8 cellular contexts compared by ENCODE assay signal in genomic region chr2:84880645-84881521, GRCh38. TPM values are rescaled to one million over a fixed set of nuclear protein-coding genes. Genes with fewer than 3 reads are reported as not detected.
DNase-seq lines count a peak whose midpoint lies in the region; ATAC-seq and TF ChIP-seq lines count a peak whose summit lies in the region.

A gene with protein sequence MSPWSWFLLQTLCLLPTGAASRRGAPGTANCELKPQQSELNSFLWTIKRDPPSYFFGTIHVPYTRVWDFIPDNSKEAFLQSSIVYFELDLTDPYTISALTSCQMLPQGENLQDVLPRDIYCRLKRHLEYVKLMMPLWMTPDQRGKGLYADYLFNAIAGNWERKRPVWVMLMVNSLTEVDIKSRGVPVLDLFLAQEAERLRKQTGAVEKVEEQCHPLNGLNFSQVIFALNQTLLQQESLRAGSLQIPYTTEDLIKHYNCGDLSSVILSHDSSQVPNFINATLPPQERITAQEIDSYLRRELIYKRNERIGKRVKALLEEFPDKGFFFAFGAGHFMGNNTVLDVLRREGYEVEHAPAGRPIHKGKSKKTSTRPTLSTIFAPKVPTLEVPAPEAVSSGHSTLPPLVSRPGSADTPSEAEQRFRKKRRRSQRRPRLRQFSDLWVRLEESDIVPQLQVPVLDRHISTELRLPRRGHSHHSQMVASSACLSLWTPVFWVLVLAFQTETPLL (minus strand): TSS chr2:84881084. CDS start chr2:84881039, 45 bp downstream.

- peak in 4 of 5 donors; percentile 47 to 75 (median 67) for DNase-seq in CD8-positive, alpha-beta memory T cell
- peak in 2 of 3 experiments; percentile 54 to 58 for DNase-seq in activated CD8-positive, alpha-beta memory T cell treated with anti-CD3 and anti-CD28 coated beads for 48 hours (ENCODE audit: low read depth in 2 of 3, low spot score in 2 of 3)
- DNase-seq in fibroblast of lung (ENCODE audit: low read depth in 2 of 2), result peak in 1 of 2 donors; percentile 86
- no peak for DNase-seq in omental fat pad (ENCODE audit: low spot score)
- no peak for DNase-seq in putamen (ENCODE audit: low spot score)
- no peak for DNase-seq in cerebellar cortex (ENCODE audit: low spot score)

- TF ChIP-seq CTCF in fibroblast of lung (conservative IDR thresholded peaks at IDR 0.05 in 1 of 2, IDR thresholded peaks at IDR 0.05 in 1 of 2; ENCODE audit: low read depth in 1 of 2, low read length in 2 of 2) (no peak), omental fat pad (IDR thresholded peaks at IDR 0.05) (no peak)

- peak within 1 kb of the TSS; percentile 78 for H2AFZ ChIP-seq in fibroblast of lung (ENCODE audit: low read length)

- peak within 1 kb of the TSS; percentile 58 for H3K27ac ChIP-seq in CD8-positive, alpha-beta memory T cell (ENCODE audit: low read depth, low read length)
- H3K27ac ChIP-seq in fibroblast of lung (ENCODE audit: insufficient read depth, low read length), result peak within 1 kb of the TSS; percentile 6

- H3K9me3 Mint-ChIP-seq in CD8-positive, alpha-beta memory T cell, result no peaks in the 10 kb centered on the region
- H3K9me3 Mint-ChIP-seq in IgD-negative memory B cell, result no peaks in the 10 kb centered on the region

- H4K20me1 ChIP-seq in fibroblast of lung (ENCODE audit: control insufficient read depth, extremely low read depth, insufficient read depth, low read length), result no peaks in the 10 kb centered on the region

- CTCF ChIA-PET in CD8-positive, alpha-beta memory T cell (lab: Charles Lee), result interaction anchor here (1.0 to 11.2 kb wide), 20 partner anchors 8 to 388 kb away, joined by 3 to 160 read pairs (median 4); partner anchors contain the start of gene TMSB10

- POLR2A ChIA-PET in CD8-positive, alpha-beta memory T cell (lab: Charles Lee), result interaction anchor here (0.8 to 4.3 kb wide), 9 partner anchors 8 to 422 kb away, joined by 3 to 45 read pairs (median 5); partner anchors contain the start of genes SUCLG1 and TMSB10

- no peaks in the 10 kb centered on the region for H3K9me3 ChIP-seq in CD8-positive, alpha-beta memory T cell (ENCODE audit: low read length)
- H3K9me3 ChIP-seq in fibroblast of lung (ENCODE audit: control insufficient read depth, insufficient read depth, low read depth, low read length), result no peaks in the 10 kb centered on the region

- H3K27me3 ChIP-seq in CD8-positive, alpha-beta memory T cell (ENCODE audit: insufficient read depth, low read length, poor library complexity, severe bottlenecking), result no peaks in the 10 kb centered on the region
- peaks cover 5% of the 10 kb centered on the region for H3K27me3 ChIP-seq in fibroblast of lung (ENCODE audit: control insufficient read depth, insufficient read depth, low read length)

- H3K36me3 ChIP-seq in CD8-positive, alpha-beta memory T cell (ENCODE audit: insufficient read depth, low read length), result no peaks in the 10 kb centered on the region
- no peaks in the 10 kb centered on the region for H3K36me3 ChIP-seq in fibroblast of lung (ENCODE audit: control insufficient read depth, insufficient read depth, low read length)

- H3K4me2 ChIP-seq in fibroblast of lung (ENCODE audit: extremely low read depth, insufficient read depth, low read length), result peak within 1 kb of the TSS; percentile 96

- peak within 1 kb of the TSS; percentile 68 for H3K4me3 ChIP-seq in CD8-positive, alpha-beta memory T cell (ENCODE audit: low read length)
- H3K4me3 ChIP-seq in fibroblast of lung (replicated peaks in 1 of 4; ENCODE audit: control extremely low read depth in 1 of 4, insufficient read depth in 1 of 4, low read depth in 3 of 4, low read length in 4 of 4), result peak within 1 kb of the TSS; percentile 42 to 80 (median 62)

- peaks cover 0 to 15% (median 0%) of the 10 kb centered on the region in 3 donors for H3K36me3 Mint-ChIP-seq in CD8-positive, alpha-beta memory T cell
- H3K36me3 Mint-ChIP-seq in IgD-negative memory B cell, result no peaks in the 10 kb centered on the region

- H3K27me3 Mint-ChIP-seq in CD8-positive, alpha-beta memory T cell, result peaks cover 0 to 4% of the 10 kb centered on the region in 2 donors
- H3K27me3 Mint-ChIP-seq in IgD-negative memory B cell, result peaks cover 9% of the 10 kb centered on the region

- peaks cover 42% of the 10 kb centered on the region for H3K4me1 ChIP-seq in CD8-positive, alpha-beta memory T cell (ENCODE audit: insufficient read depth, low read length)
- peaks cover 2% of the 10 kb centered on the region for H3K4me1 ChIP-seq in fibroblast of lung (ENCODE audit: control insufficient read depth, extremely low read depth, insufficient read depth, low read length)

- ATAC-seq in omental fat pad (ENCODE audit: low FRiP score), result peak; percentile 30
- no peak for ATAC-seq in HG03571 (IDR thresholded peaks at IDR 0.05; ENCODE audit: unreplicated experiment)

- peak within 1 kb of the TSS; percentile 53 for H3K9ac ChIP-seq in fibroblast of lung (ENCODE audit: insufficient read depth, low read length)

- peak within 1 kb of the TSS; percentile 74 to 98 (median 95) for H3K27ac Mint-ChIP-seq in CD8-positive, alpha-beta memory T cell
- H3K27ac Mint-ChIP-seq in IgD-negative memory B cell, result peak within 1 kb of the TSS; percentile 71 to 94 (median 87)

- peaks cover 40 to 68% (median 52%) of the 10 kb centered on the region in 3 donors for H3K4me1 Mint-ChIP-seq in CD8-positive, alpha-beta memory T cell
- peaks cover 15 to 24% (median 15%) of the 10 kb centered on the region in 3 donors for H3K4me1 Mint-ChIP-seq in IgD-negative memory B cell

- H3K4me3 Mint-ChIP-seq in CD8-positive, alpha-beta memory T cell, result peak within 1 kb of the TSS; percentile 90 to 99 (median 95)
- peak within 1 kb of the TSS; percentile 85 to 95 (median 92) for H3K4me3 Mint-ChIP-seq in IgD-negative memory B cell

- no peaks in the 10 kb centered on the region for H3K79me2 ChIP-seq in fibroblast of lung (ENCODE audit: control insufficient read depth, insufficient read depth, low read length)

RNA-seq across cellular contexts. Expression of the gene that starts here (rescaled TPM):
- 10 to 100 TPM; 20.3 to 20.8 TPM for total RNA-seq in CD8-positive, alpha-beta memory T cell
- 36.6 TPM for polyA plus RNA-seq in CD8-positive, alpha-beta memory T cell
- 5.7 TPM for polyA plus RNA-seq in IgD-negative memory B cell
- total RNA-seq in fibroblast of lung, result 10.8 and 14.4 TPM in 2 replicates
- 4.4 and 9.8 TPM in 2 replicates for polyA plus RNA-seq in fibroblast of lung
- 3.6 and 8.7 TPM in 2 replicates for polyA plus RNA-seq in fibroblast of lung (2012)
- 1.8 and 30.6 TPM in 2 replicates for polyA minus RNA-seq in fibroblast of lung (ENCODE audit: low replicate concordance)
- total RNA-seq in omental fat pad, result 1 to 10 TPM; 5.3 to 9.0 (median 6.4) TPM

Comparison
In these comparisons a context has a peak if more than half of its experiments do, and no peak if none do; other contexts are left out.
1. DNase-seq: peak in CD8-positive, alpha-beta memory T cell (4 of 5) and activated CD8-positive, alpha-beta memory T cell treated with anti-CD3 and anti-CD28 coated beads for 48 hours (2 of 3); none in omental fat pad (single experiment), putamen (single experiment) and cerebellar cortex (single experiment).